In genomic region chr2:237280235-237280634, GRCh38 we compare ENCODE assay signal across 13 cellular contexts.
DNase-seq lines count a peak whose midpoint lies in the region; ATAC-seq, FAIRE-seq and TF ChIP-seq lines count a peak whose summit lies in the region.
"Had no signal": no experiment of that assay in that cellular context is flagged by ENCODE, and none has a peak within 500 bp of the region (broad histone marks: within the 10 kb centered on the region; RNA-seq: fewer than 3 reads in every experiment).

No MANE protein-coding gene starts in this region.

- peak overlapping the region; percentile 98 for H3K27ac ChIP-seq in GM23248
- peak overlapping the region; percentile 96 for H3K27ac ChIP-seq in smooth muscle cell (ENCODE audit: low read depth)
- no peak overlapping the region for H3K27ac ChIP-seq in kidney (ENCODE audit: low read depth in 2 of 2, low read length in 2 of 2)

- no peaks in the 10 kb centered on the region for H3K36me3 ChIP-seq in GM23248 (ENCODE audit: low read depth)
- H3K36me3 ChIP-seq in smooth muscle cell (ENCODE audit: low read depth) = no peaks in the 10 kb centered on the region
- no peaks in the 10 kb centered on the region for H3K36me3 ChIP-seq in kidney (ENCODE audit: control insufficient read depth in 1 of 2, insufficient read depth in 2 of 2, low read length in 2 of 2)

- H3K79me2 ChIP-seq in GM23248 (ENCODE audit: insufficient read depth) (no peaks in the 10 kb centered on the region), smooth muscle cell (ENCODE audit: low read depth) (no peaks in the 10 kb centered on the region)

- peaks cover 29% of the 10 kb centered on the region for H3K27me3 Mint-ChIP-seq in activated T-cell treated with anti-CD3 and anti-CD28 coated beads, Interleukin-2, amount 50 U/mL, for 24 hours

- H3K4me1 ChIP-seq in GM23248 (ENCODE audit: insufficient read depth) = peaks cover 71% of the 10 kb centered on the region
- peaks cover 11% of the 10 kb centered on the region for H3K4me1 ChIP-seq in smooth muscle cell (ENCODE audit: low read depth)
- no peaks in the 10 kb centered on the region for H3K4me1 ChIP-seq in kidney (ENCODE audit: control insufficient read depth in 1 of 2, insufficient read depth in 1 of 2, low read depth in 1 of 2, low read length in 2 of 2)

- H3K36me3 Mint-ChIP-seq in activated T-cell treated with anti-CD3 and anti-CD28 coated beads, Interleukin-2, amount 50 U/mL, for 24 hours (ENCODE audit: low read depth) = no peaks in the 10 kb centered on the region
- H3K36me3 Mint-ChIP-seq: WTC11 had no signal

- no peak for TF ChIP-seq CTCF in smooth muscle cell (IDR thresholded peaks at IDR 0.05; ENCODE audit: borderline replicate concordance, insufficient read depth, poor library complexity, severe bottlenecking)
- no peak for TF ChIP-seq CTCF in kidney (IDR thresholded peaks at IDR 0.05; ENCODE audit: borderline replicate concordance, extremely low read depth, insufficient read depth)

- H3K27me3 ChIP-seq in GM23248 (replicated peaks; ENCODE audit: insufficient read depth) (no peaks in the 10 kb centered on the region), smooth muscle cell (ENCODE audit: low read depth) (no peaks in the 10 kb centered on the region)

- no peaks in the 10 kb centered on the region for H3K4me1 Mint-ChIP-seq in activated T-cell treated with anti-CD3 and anti-CD28 coated beads, Interleukin-2, amount 50 U/mL, for 24 hours (ENCODE audit: low read depth)

- no peak overlapping the region for H2AFZ ChIP-seq in GM23248
- no peak overlapping the region for H2AFZ ChIP-seq in smooth muscle cell (ENCODE audit: low read depth)

- H3K4me3 ChIP-seq in GM23248 (no peak overlapping the region), smooth muscle cell (no peak overlapping the region), kidney (ENCODE audit: low read length in 2 of 2) (no peak overlapping the region)

- no peaks in the 10 kb centered on the region for H3K9me2 ChIP-seq in GM23248 (ENCODE audit: insufficient read depth)

- H3K4me2 ChIP-seq in GM23248 (ENCODE audit: unreplicated experiment) (peak overlapping the region; percentile 16), smooth muscle cell (peak overlapping the region; percentile 64)

- no peak overlapping the region for H3K27ac Mint-ChIP-seq in activated T-cell treated with anti-CD3 and anti-CD28 coated beads, Interleukin-2, amount 50 U/mL, for 24 hours
- H3K27ac Mint-ChIP-seq: progenitor cell of endocrine pancreas, WTC11 had no signal

- 9 to 16% methylated on average over 11 of the region's 11 CpGs for WGBS in GM23248 (ENCODE audit: low coverage in 1 of 2, low lambda C conversion rate in 2 of 2, missing lambda C conversion rate in 2 of 2), 2 experiments
- WGBS in smooth muscle cell (ENCODE audit: low lambda C conversion rate) = 11% methylated on average over 11 of the region's 11 CpGs

- in situ Hi-C loops in GM23248 (cut with MboI) = no loop called here

- H4K20me1 ChIP-seq in GM23248 (ENCODE audit: insufficient read depth) (no peaks in the 10 kb centered on the region), smooth muscle cell (ENCODE audit: low read depth) (no peaks in the 10 kb centered on the region)

- H3F3A ChIP-seq in GM23248 (ENCODE audit: insufficient read depth) = peaks cover 71% of the 10 kb centered on the region
- peaks cover 32% of the 10 kb centered on the region for H3F3A ChIP-seq in smooth muscle cell (ENCODE audit: low read depth)

- intact Hi-C loops in kidney (cut with DNase I) = no loop called here

- ATAC-seq in GM19397 (IDR thresholded peaks at IDR 0.05; ENCODE audit: unreplicated experiment) = no peak
- ATAC-seq: WTC11 had no signal

- FAIRE-seq in kidney (lab: Jason Lieb, UNC) = no peak

- H3K4me3 Mint-ChIP-seq in activated T-cell treated with anti-CD3 and anti-CD28 coated beads, Interleukin-2, amount 50 U/mL, for 24 hours = no peak overlapping the region
- H3K4me3 Mint-ChIP-seq: WTC11 had no signal

- H3K9me3 ChIP-seq in GM23248 (ENCODE audit: low read depth) (no peaks in the 10 kb centered on the region), smooth muscle cell (replicated peaks; ENCODE audit: low read depth) (no peaks in the 10 kb centered on the region), kidney (ENCODE audit: control insufficient read depth in 1 of 2, low read length in 2 of 2) (no peaks in the 10 kb centered on the region)

- H3K9ac ChIP-seq in GM23248 (peak overlapping the region; percentile 91), smooth muscle cell (ENCODE audit: low read depth) (peak overlapping the region; percentile 79), kidney (ENCODE audit: low read length in 2 of 2) (no peak overlapping the region)

- DNase-seq in GM23248 = peak; percentile 95
- peak; percentile 87 for DNase-seq in amniotic stem cell (lab: John Stamatoyannopoulos, UW)
- DNase-seq in iris pigment epithelial cell (ENCODE audit: low read depth) = peak; percentile 97
- DNase-seq in smooth muscle cell (lab: John Stamatoyannopoulos, UW; ENCODE audit: unreplicated experiment) = no peak
- DNase-seq in kidney = no peak
- no peak for DNase-seq in stimulated activated naive CD4-positive, alpha-beta T cell (lab: John Stamatoyannopoulos, UW)
- no peak for DNase-seq in activated T-cell treated with anti-CD3 and anti-CD28 coated beads, Interleukin-2, amount 50 U/mL, for 24 hours
- DNase-seq: DMS 273 treated with DMSO at 0.1 percent for 48 hours; effector CD4-positive, alpha-beta T cell; NCI-H1436 treated with DMSO at 0.1 percent for 48 hours had no signal

- no peaks in the 10 kb centered on the region for H3K9me3 Mint-ChIP-seq in activated T-cell treated with anti-CD3 and anti-CD28 coated beads, Interleukin-2, amount 50 U/mL, for 24 hours
- H3K9me3 Mint-ChIP-seq: WTC11 had no signal

Comparison
In these comparisons a context has a peak if more than half of its experiments do, and no peak if none do; other contexts are left out.
1. DNase-seq: peak in GM23248 (single experiment), amniotic stem cell (single experiment) and iris pigment epithelial cell (single experiment); none in smooth muscle cell (single experiment), kidney (single experiment), stimulated activated naive CD4-positive, alpha-beta T cell (0 of 6) and activated T-cell treated with anti-CD3 and anti-CD28 coated beads, Interleukin-2, amount 50 U/mL, for 24 hours (single experiment).
2. H3K27ac ChIP-seq: peak in GM23248 (single experiment) and smooth muscle cell (single experiment); none in kidney (0 of 2).
3. H3K9ac ChIP-seq: peak in GM23248 (single experiment) and smooth muscle cell (single experiment); none in kidney (0 of 2).